ENCODE assay signal across 9 cellular contexts in the genomic region with DNA sequence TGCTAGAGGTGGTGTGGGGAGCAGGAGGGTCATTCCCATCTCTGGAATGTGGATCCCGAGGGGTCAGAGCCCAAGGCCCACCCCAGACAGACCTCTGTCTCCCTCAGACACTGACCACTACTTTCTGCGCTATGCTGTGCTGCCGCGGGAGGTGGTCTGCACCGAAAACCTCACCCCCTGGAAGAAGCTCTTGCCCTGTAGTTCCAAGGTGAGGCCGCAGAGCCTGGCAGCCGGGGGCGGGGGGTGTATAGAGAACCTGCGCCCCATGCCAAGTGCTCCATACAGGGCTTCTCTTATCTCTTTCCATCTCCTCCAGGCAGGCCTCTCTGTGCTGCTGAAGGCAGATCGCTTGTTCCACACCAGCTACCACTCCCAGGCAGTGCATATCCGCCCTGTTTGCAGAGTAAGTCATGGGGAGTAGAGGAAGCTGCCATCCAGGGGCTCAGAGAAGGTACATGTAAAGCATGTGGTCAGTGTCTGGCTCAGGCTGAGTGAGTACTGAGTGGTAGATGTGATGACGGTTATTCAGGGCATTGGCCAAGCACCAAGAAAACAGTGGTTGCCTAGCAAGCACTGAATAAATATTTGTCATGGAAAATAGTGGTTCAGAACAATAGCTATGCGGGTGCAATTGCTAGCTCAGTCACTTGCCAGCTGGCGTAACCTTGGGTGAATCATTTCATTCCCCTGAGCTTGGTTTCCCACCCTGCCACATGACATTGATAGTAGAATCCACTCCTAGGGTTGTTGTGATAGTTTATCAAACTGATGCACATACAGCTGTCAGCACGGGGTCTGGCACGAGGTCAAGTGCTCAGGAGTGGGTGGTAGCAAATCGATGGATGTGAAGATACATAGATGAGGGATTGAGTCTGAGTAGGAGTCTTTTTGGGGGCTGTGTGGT. TPM values are rescaled to one million over a fixed set of nuclear protein-coding genes. Genes with fewer than 3 reads are reported as not detected.
DNase-seq lines count a peak whose midpoint lies in the region; ATAC-seq and TF ChIP-seq lines count a peak whose summit lies in the region.
"Had no signal": no experiment of that assay in that cellular context is flagged by ENCODE, and none has a peak within 500 bp of the region (broad histone marks: within the 10 kb centered on the region; RNA-seq: fewer than 3 reads in every experiment).

No MANE protein-coding gene starts in this region.

- H3K9me3 Mint-ChIP-seq in activated B cell treated with CpG ODN at 0.5 μM for 24 hours: no peaks in the 10 kb centered on the region
- H3K9me3 Mint-ChIP-seq in Caco-2 (ENCODE audit: unreplicated experiment): no peaks in the 10 kb centered on the region

- CTCF ChIA-PET in activated B cell treated with CpG ODN at 0.5 μM for 24 hours (lab: Charles Lee) (interaction anchor here (0.8 to 5.7 kb wide), 4 partner anchors 17 to 57 kb away, joined by 4 to 39 read pairs (median 13); partner anchors contain the start of gene SYS1), Caco-2 (lab: Charles Lee) (interaction anchor here (0.6 to 2.5 kb wide), 6 partner anchors 8 to 379 kb away, joined by 3 to 13 read pairs (median 7); no protein-coding TSS in a partner anchor)

- peaks cover 67% of the 10 kb centered on the region for H3K36me3 Mint-ChIP-seq in activated B cell treated with CpG ODN at 0.5 μM for 24 hours (ENCODE audit: low read depth)
- H3K36me3 Mint-ChIP-seq in Caco-2 (ENCODE audit: insufficient read depth, unreplicated experiment): peaks cover 43% of the 10 kb centered on the region

- peak; percentile 99 for DNase-seq in DMS53 treated with DMSO at 0.1 percent for 48 hours (lab: John Stamatoyannopoulos, UW; ENCODE audit: unreplicated experiment)
- no peak for DNase-seq in activated B cell treated with CpG ODN at 0.5 μM for 24 hours
- DNase-seq in germinal center (ENCODE audit: low spot score): peak; percentile 70
- peak; percentile 83 for DNase-seq in sigmoid colon
- DNase-seq in Caco-2: no peak
- DNase-seq in OCI-M1 (lab: John Stamatoyannopoulos, UW): no peak

- H3K27me3 Mint-ChIP-seq in activated B cell treated with CpG ODN at 0.5 μM for 24 hours (no peaks in the 10 kb centered on the region), Caco-2 (ENCODE audit: insufficient read depth, unreplicated experiment) (no peaks in the 10 kb centered on the region)

- peaks cover 55% of the 10 kb centered on the region for H3K4me1 Mint-ChIP-seq in activated B cell treated with CpG ODN at 0.5 μM for 24 hours
- H3K4me1 Mint-ChIP-seq in Caco-2 (ENCODE audit: low read depth, unreplicated experiment): peaks cover 6% of the 10 kb centered on the region

- H3K27ac Mint-ChIP-seq in activated B cell treated with CpG ODN at 0.5 μM for 24 hours (peak overlapping the region; percentile 87), Caco-2 (ENCODE audit: unreplicated experiment) (no peak overlapping the region)

- peak overlapping the region; percentile 48 to 82 (median 64) for H3K27ac ChIP-seq in sigmoid colon
- H3K27ac ChIP-seq: SK-N-MC had no signal

- no TSS peak for BruUV-seq in Caco-2 (replicated peaks; lab: Mats Ljungman, UMichigan)

- no peaks in the 10 kb centered on the region for H3K9me3 ChIP-seq in sigmoid colon
- no peaks in the 10 kb centered on the region for H3K9me3 ChIP-seq in Caco-2

- peak in 1 of 2 donors; percentile 29 for TF ChIP-seq POLR2A in sigmoid colon (IDR thresholded peaks at IDR 0.05)

- no peak for TF ChIP-seq CTCF in activated B cell treated with CpG ODN at 0.5 μM for 24 hours (IDR thresholded peaks at IDR 0.05)
- TF ChIP-seq CTCF in sigmoid colon (IDR thresholded peaks at IDR 0.05): no peak
- no peak for TF ChIP-seq CTCF in Caco-2 (IDR thresholded peaks at IDR 0.05; ENCODE audit: insufficient read depth in 1 of 2, low read depth in 1 of 2, low read length in 1 of 2, severe bottlenecking in 1 of 2, unreplicated experiment in 1 of 2)

- H3K27me3 ChIP-seq in sigmoid colon (no peaks in the 10 kb centered on the region), Caco-2 (replicated peaks; ENCODE audit: control insufficient read depth, insufficient read depth, low read length) (no peaks in the 10 kb centered on the region)

- peaks cover 0 to 46% (median 40%) of the 10 kb centered on the region in 4 donors for H3K4me1 ChIP-seq in sigmoid colon
- peaks cover 13% of the 10 kb centered on the region; the same call in 1 of the 2 replicates for H3K4me1 ChIP-seq in Caco-2

- peaks cover 14 to 55% (median 34%) of the 10 kb centered on the region in 4 donors for H3K36me3 ChIP-seq in sigmoid colon
- H3K36me3 ChIP-seq in Caco-2 (ENCODE audit: control insufficient read depth, insufficient read depth, low read length): peaks cover 15% of the 10 kb centered on the region

- TF ChIP-seq EP300 in sigmoid colon (IDR thresholded peaks at IDR 0.05): peak in 1 of 4 donors; percentile 56

- intact Hi-C loops in activated B cell treated with CpG ODN at 0.5 μM for 24 hours (cut with micrococcal nuclease) (loop anchor here (5.0 kb wide), 1 partner anchor 452 kb away; the partner anchor contains the start of gene STK4), sigmoid colon (cut with DNase I) (no loop called here), Caco-2 (cut with micrococcal nuclease; ENCODE audit: unreplicated experiment) (no loop called here)

- POLR2A ChIA-PET in activated B cell treated with CpG ODN at 0.5 μM for 24 hours (lab: Charles Lee) (interaction anchor here (0.6 to 2.4 kb wide), 5 partner anchors 12 to 56 kb away, joined by 3 to 7 read pairs (median 4); partner anchors contain the start of gene SYS1), Caco-2 (lab: Charles Lee) (no interaction called here)

- H3K4me3 Mint-ChIP-seq in activated B cell treated with CpG ODN at 0.5 μM for 24 hours (peak overlapping the region; percentile 58), Caco-2 (ENCODE audit: unreplicated experiment) (no peak overlapping the region)

- no peak overlapping the region for H3K4me3 ChIP-seq in sigmoid colon
- no peak overlapping the region for H3K4me3 ChIP-seq in Caco-2 (ENCODE audit: low read depth, low read length)
- H3K4me3 ChIP-seq: SK-N-MC had no signal

- peak; percentile 60 for ATAC-seq in GM19467 (IDR thresholded peaks at IDR 0.05; ENCODE audit: unreplicated experiment)
- peak; percentile 61 for ATAC-seq in HG03571 (IDR thresholded peaks at IDR 0.05; ENCODE audit: unreplicated experiment)
- peak; percentile 62 for ATAC-seq in activated B cell treated with CpG ODN at 0.5 μM for 24 hours (ENCODE audit: low read depth)

- 15 to 64% methylated on average over 17 of the region's 17 CpGs for WGBS in sigmoid colon, 2 donors

RNA-seq across cellular contexts. Expression of gene PIGT, which starts 3.5 kb away (rescaled TPM):
- total RNA-seq in activated B cell treated with CpG ODN at 0.5 μM for 24 hours: 65.8 and 74.5 TPM in 2 replicates
- total RNA-seq in sigmoid colon: 10 to 100 TPM; 49.7 to 66.7 (median 56.1) TPM
- 10 to 100 TPM; 33.0 to 98.7 (median 43.0) TPM for polyA plus RNA-seq in sigmoid colon
- 239 and 259 TPM in 2 replicates for total RNA-seq in Caco-2 (2022)

RNA-seq across cellular contexts. Expression of gene DBNDD2, which starts 11.4 kb away (rescaled TPM):
- 2.6 and 2.7 TPM in 2 replicates for total RNA-seq in activated B cell treated with CpG ODN at 0.5 μM for 24 hours
- 100 to 1,000 TPM in 3 of 4 donors, 10 to 100 TPM in 1; 99.7 to 111 (median 103) TPM for total RNA-seq in sigmoid colon
- polyA plus RNA-seq in sigmoid colon: 100 to 1,000 TPM; 112 to 174 (median 137) TPM
- 71.0 and 74.3 TPM in 2 replicates for total RNA-seq in Caco-2 (2022)

RNA-seq across cellular contexts. Expression of gene TP53TG5, which starts 41.3 kb away (rescaled TPM):
- total RNA-seq in activated B cell treated with CpG ODN at 0.5 μM for 24 hours (not detected in 2 replicates), sigmoid colon (under 1 TPM in 1 of 4 donors, not detected in 3; 0.36 TPM), Caco-2 (2022) (not detected in 2 replicates)
- under 1 TPM in 1 of 3 donors, not detected in 2; 0.03 TPM for polyA plus RNA-seq in sigmoid colon

RNA-seq across cellular contexts. Expression of gene WFDC2, which starts 50.1 kb away (rescaled TPM):
- total RNA-seq in activated B cell treated with CpG ODN at 0.5 μM for 24 hours (0.71 TPM in 1 of 2 replicates, not detected in the other), sigmoid colon (10 to 100 TPM; 33.9 to 94.1 (median 39.6) TPM), Caco-2 (2022) (14.3 and 16.9 TPM in 2 replicates)
- 10 to 100 TPM; 29.6 to 86.6 (median 65.5) TPM for polyA plus RNA-seq in sigmoid colon

RNA-seq across cellular contexts. Expression of gene SYS1, which starts 56.5 kb away (rescaled TPM):
- total RNA-seq in activated B cell treated with CpG ODN at 0.5 μM for 24 hours: 31.7 and 35.2 TPM in 2 replicates
- total RNA-seq in sigmoid colon: 10 to 100 TPM; 44.2 to 58.7 (median 52.2) TPM
- 10 to 100 TPM; 14.4 to 35.6 (median 17.1) TPM for polyA plus RNA-seq in sigmoid colon
- 62.1 and 67.1 TPM in 2 replicates for total RNA-seq in Caco-2 (2022)

Comparison
In these comparisons a context has a peak if more than half of its experiments do, and no peak if none do; other contexts are left out.
1. DNase-seq: peak in DMS53 treated with DMSO at 0.1 percent for 48 hours (single experiment), germinal center (single experiment) and sigmoid colon (single experiment); none in activated B cell treated with CpG ODN at 0.5 μM for 24 hours (single experiment), Caco-2 (0 of 2) and OCI-M1 (single experiment).
2. RNA of gene DBNDD2, which starts 11.4 kb away (total RNA-seq): 99.7 to 111 TPM in sigmoid colon and 71.0 to 74.3 TPM in Caco-2; 2.6 to 2.7 TPM in activated B cell treated with CpG ODN at 0.5 μM for 24 hours; every median in the first group is over 10 times any median in the second.
3. Peak in every context shown above with its lines, with median percentiles within 50 percentile points of each other: ATAC-seq.